In genomic region chr17:9878361-9878760, GRCh38 we compare ENCODE assay signal across 23 cellular contexts. TPM values are rescaled to one million over a fixed set of nuclear protein-coding genes. Genes with fewer than 3 reads are reported as not detected.
DNase-seq lines count a peak whose midpoint lies in the region; ATAC-seq, FAIRE-seq and TF ChIP-seq lines count a peak whose summit lies in the region.
"Had no signal": no experiment of that assay in that cellular context is flagged by ENCODE, and none has a peak within 500 bp of the region (broad histone marks: within the 10 kb centered on the region; RNA-seq: fewer than 3 reads in every experiment).

No MANE protein-coding gene starts in this region.

- no peak overlapping the region for H3K4me3 Mint-ChIP-seq in GM23338
- H3K4me3 Mint-ChIP-seq: CD14-positive monocyte; CD4-positive, alpha-beta T cell; CD8-positive, alpha-beta memory T cell had no signal

- H2BK120ac ChIP-seq in H1 (replicated peaks; ENCODE audit: low read depth, low read length): no peak overlapping the region

- DNase-seq in GM23338 (ENCODE audit: low spot score) (no peak), H1 (ENCODE audit: low read depth in 1 of 2, low spot score in 2 of 2) (no peak), putamen (ENCODE audit: low spot score) (peak; percentile 7)
- no peak for DNase-seq in activated naive CD4-positive, alpha-beta T cell treated with Interleukin-2 at 50 U/mL for 16 hours
- DNase-seq: BE2C; Calu3; CD4-positive, alpha-beta T cell; CD8-positive, alpha-beta memory T cell; COR-L47; DMS53; DND-41; GOT3; H7; HCEC 1CT had no signal

- TF ChIP-seq RAD21 in H1 (IDR thresholded peaks at IDR 0.05 in 1 of 2, conservative IDR thresholded peaks at IDR 0.05 in 1 of 2; ENCODE audit: low read depth in 2 of 2, low read length in 2 of 2): no peak

- no peak overlapping the region for H3K23ac ChIP-seq in H1 (ENCODE audit: insufficient read length)

- no peak overlapping the region for H3K18ac ChIP-seq in H1 (ENCODE audit: extremely low read depth, low read length)

- ATAC-seq in GM23338: no peak
- no peak for ATAC-seq in HG02885 (IDR thresholded peaks at IDR 0.05; ENCODE audit: poor library complexity, unreplicated experiment)
- ATAC-seq in GM19452 (IDR thresholded peaks at IDR 0.05; ENCODE audit: unreplicated experiment): no peak

- FAIRE-seq in H1 (lab: Jason Lieb, UNC): no peak
- FAIRE-seq: G401.6, GM12892, GM19239 had no signal

- WGBS in H1 (ENCODE audit: extremely low coverage in 1 of 2, insufficient coverage in 1 of 2, insufficient read length in 1 of 2, insufficient replicate concordance in 2 of 2, low coverage in 1 of 2, low lambda C conversion rate in 2 of 2, missing lambda C conversion rate in 1 of 2), 2 experiments: 90% methylated on average over 3 of the region's 3 CpGs; no CpG with 5 or more reads in 1 of the 2 experiments

- H3K56ac ChIP-seq in H1 (replicated peaks; ENCODE audit: insufficient read length, low read depth, low read length): no peak overlapping the region

- no peaks in the 10 kb centered on the region for H3F3A ChIP-seq in GM23338 (replicated peaks; ENCODE audit: low read depth)

- H3K27me3 Mint-ChIP-seq in GM23338 (ENCODE audit: insufficient read depth, low read depth, poor library complexity): no peaks in the 10 kb centered on the region

- H3K79me1 ChIP-seq in H1 (ENCODE audit: low read depth, low read length): no peaks in the 10 kb centered on the region

- no peak for TF ChIP-seq CTCF in GM23338 (conservative IDR thresholded peaks at IDR 0.05; ENCODE audit: low read depth in 2 of 2)
- TF ChIP-seq CTCF in H1 (IDR thresholded peaks at IDR 0.05; ENCODE audit: control extremely low read depth in 1 of 3, insufficient read depth in 1 of 3, low read depth in 1 of 3, low read length in 3 of 3): no peak

- no peak overlapping the region for H3K27ac Mint-ChIP-seq in GM23338
- H3K27ac Mint-ChIP-seq: CD4-positive, alpha-beta T cell; CD8-positive, alpha-beta memory T cell had no signal

- H3K27me3 ChIP-seq in GM23338 (ENCODE audit: insufficient read depth) (no peaks in the 10 kb centered on the region), H1 (replicated peaks in 1 of 4; ENCODE audit: control insufficient read depth in 3 of 4, extremely low read depth in 1 of 4, insufficient read depth in 3 of 4, low read length in 3 of 4) (no peaks in the 10 kb centered on the region)
- H3K27me3 ChIP-seq: BE2C had no signal

- H3K79me2 ChIP-seq in GM23338 (replicated peaks; ENCODE audit: insufficient read depth): no peaks in the 10 kb centered on the region
- H3K79me2 ChIP-seq in H1 (ENCODE audit: control insufficient read depth in 1 of 2, insufficient read depth in 2 of 2, low read length in 2 of 2): no peaks in the 10 kb centered on the region

- CTCF ChIA-PET in H1 (lab: Charles Lee; ENCODE audit: partially characterized antibody): interaction anchor here (0.6 to 3.2 kb wide), 4 partner anchors 11 to 302 kb away, joined by 3 to 26 read pairs (median 4); partner anchors contain the start of gene CFAP52

- TF ChIP-seq POLR2A in H1 (IDR thresholded peaks at IDR 0.05; ENCODE audit: control extremely low read depth in 1 of 2, low read depth in 2 of 2, low read length in 2 of 2): no peak

- no peak overlapping the region for H2BK15ac ChIP-seq in H1 (ENCODE audit: low read length)

- TF ChIP-seq EP300 in H1 (IDR thresholded peaks at IDR 0.05; ENCODE audit: borderline replicate concordance in 1 of 2, low read depth in 2 of 2, low read length in 2 of 2): no peak

- no peak overlapping the region for H3K9ac ChIP-seq in H1 (replicated peaks in 1 of 4; ENCODE audit: extremely low read depth in 1 of 4, low read depth in 3 of 4, low read length in 3 of 4)
- H3K9ac ChIP-seq: BLaER1 treated with 17β-estradiol and CSF1 and Interleukin-3, amounts not matched to agents 10 nM and 100 nM had no signal

- H3K27ac ChIP-seq in GM23338 (ENCODE audit: low read depth): no peak overlapping the region
- no peak overlapping the region for H3K27ac ChIP-seq in H1 (ENCODE audit: low read depth, low read length)
- H3K27ac ChIP-seq: BLaER1 treated with 17β-estradiol and CSF1 and Interleukin-3, amounts not matched to agents 10 nM and 100 nM had no signal

- H4K91ac ChIP-seq in H1 (replicated peaks; ENCODE audit: insufficient read length, low read length): no peak overlapping the region

- no peak overlapping the region for H2BK20ac ChIP-seq in H1 (ENCODE audit: low read length)

- no peaks in the 10 kb centered on the region; the same call in 1 of the 2 replicates for H3K36me3 ChIP-seq in GM23338 (ENCODE audit: insufficient read depth)
- H3K36me3 ChIP-seq in H1 (ENCODE audit: control insufficient read depth in 2 of 4, insufficient read depth in 4 of 4, low read length in 3 of 4): no peaks in the 10 kb centered on the region
- H3K36me3 ChIP-seq: BE2C had no signal

- no peak overlapping the region for H4K5ac ChIP-seq in H1 (ENCODE audit: insufficient read length, low read depth, low read length)

- H3K4me2 ChIP-seq in GM23338 (no peak overlapping the region), H1 (ENCODE audit: insufficient read depth in 1 of 2, low read depth in 2 of 2, low read length in 2 of 2) (no peak overlapping the region)

- H3K36me3 Mint-ChIP-seq in GM23338 (ENCODE audit: low read depth): peaks cover 4% of the 10 kb centered on the region; the same call in 1 of the 3 replicates
- H3K36me3 Mint-ChIP-seq: CD14-positive monocyte; CD8-positive, alpha-beta memory T cell had no signal

- H2BK12ac ChIP-seq in H1 (ENCODE audit: low read depth, low read length): no peak overlapping the region

- H3K4me1 Mint-ChIP-seq in GM23338: no peaks in the 10 kb centered on the region; the same call in 1 of the 3 replicates
- H3K4me1 Mint-ChIP-seq: CD8-positive, alpha-beta memory T cell had no signal

- H4K8ac ChIP-seq in H1 (ENCODE audit: extremely low read depth, insufficient read depth, low read length): no peak overlapping the region

- H4K20me1 ChIP-seq in GM23338 (replicated peaks; ENCODE audit: insufficient read depth) (no peaks in the 10 kb centered on the region), H1 (replicated peaks in 1 of 2; ENCODE audit: control insufficient read depth in 1 of 2, insufficient read depth in 2 of 2, low read length in 2 of 2) (no peaks in the 10 kb centered on the region)
- H4K20me1 ChIP-seq: BLaER1 treated with 17β-estradiol and CSF1 and Interleukin-3, amounts not matched to agents 10 nM and 100 nM had no signal

- H2AK5ac ChIP-seq in H1 (ENCODE audit: low read depth, low read length): no peak overlapping the region

- H3K4me3 ChIP-seq in GM23338 (no peak overlapping the region), H1 (ENCODE audit: extremely low read depth in 1 of 4, insufficient read depth in 2 of 4, low read depth in 3 of 4, low read length in 4 of 4) (no peak overlapping the region)
- H3K4me3 ChIP-seq: BLaER1 treated with 17β-estradiol and CSF1 and Interleukin-3, amounts not matched to agents 10 nM and 100 nM had no signal

- peaks cover 0 to 6% of the 10 kb centered on the region in 2 experiments; a peak in 2 of 4 replicates for H3K9me3 ChIP-seq in H1 (ENCODE audit: insufficient read depth in 2 of 2, low read depth in 1 of 2, low read length in 1 of 2)
- H3K9me3 ChIP-seq: BE2C had no signal

- no peak overlapping the region for H3K4ac ChIP-seq in H1 (replicated peaks; ENCODE audit: insufficient read length, low read depth, low read length)

- H3K9me2 ChIP-seq in GM23338 (ENCODE audit: insufficient read depth): no peaks in the 10 kb centered on the region

- H3K23me2 ChIP-seq in H1 (ENCODE audit: low read depth, low read length): no peaks in the 10 kb centered on the region

- H3K14ac ChIP-seq in H1 (ENCODE audit: insufficient read length): no peak overlapping the region

- POLR2A ChIA-PET in H1 (lab: Charles Lee; ENCODE audit: partially characterized antibody): no interaction called here

- no peak overlapping the region for H2BK5ac ChIP-seq in H1 (ENCODE audit: low read depth, low read length)

- H3K9me3 Mint-ChIP-seq in GM23338: peaks cover 22% of the 10 kb centered on the region

- H2AFZ ChIP-seq in GM23338 (peak overlapping the region; percentile 80; the same call in 1 of the 2 replicates), H1 (ENCODE audit: low read length) (0 out of 2 replicates have a peak overlapping the region, but pooled peaks have one; percentile 40)

- H3K4me1 ChIP-seq in GM23338 (ENCODE audit: insufficient read depth) (no peaks in the 10 kb centered on the region), H1 (replicated peaks in 1 of 4; ENCODE audit: control insufficient read depth in 3 of 4, insufficient read depth in 4 of 4, low read length in 3 of 4) (no peaks in the 10 kb centered on the region)
- H3K4me1 ChIP-seq: BE2C had no signal

RNA-seq across cellular contexts. Expression of gene RCVRN, which starts 26.7 kb away (rescaled TPM):
- not detected in 2 replicates for total RNA-seq in GM23338 (2014; rRNA removed; shearing (Covaris generic))
- not detected in 2 replicates for polyA plus RNA-seq in GM23338 (2016; fragmentation: Nextera tagmentation; extraction: Ambion mirVana)
- not detected in 2 replicates for total RNA-seq in H1 (2021; fragmentation: NEBNext Ultra II Directional; extraction: Animal tissue kit (Norgen Biotek cat#: 25700))
- polyA plus RNA-seq in H1 (2011; rRNA removed): not detected in 2 replicates
- polyA plus RNA-seq in H1 (2011; cell fraction: cytosol; rRNA removed): 0.03 TPM
- polyA plus RNA-seq in H1 (2011; cell fraction: nucleus; rRNA removed): 0.04 TPM
- not detected in 4 replicates for polyA plus RNA-seq in H1 (2012, experiment 1 of 2)
- polyA plus RNA-seq in H1 (2012, experiment 2 of 2): not detected
- 0.08 TPM for polyA plus RNA-seq in H1 (2013, experiment 1 of 2)
- not detected for polyA plus RNA-seq in H1 (2013, experiment 2 of 2)
- polyA minus RNA-seq in H1 (2011; rRNA and poly(A)+ RNA removed): not detected in 2 replicates
- polyA minus RNA-seq in H1 (2011; cell fraction: cytosol; rRNA and poly(A)+ RNA removed): not detected
- polyA minus RNA-seq in H1 (2011; cell fraction: nucleus; rRNA and poly(A)+ RNA removed): not detected
- total RNA-seq: A172; Calu3; CD4-positive, alpha-beta T cell; CD8-positive, alpha-beta memory T cell; H7 had no signal
- polyA plus RNA-seq: AG04450; CD14-positive monocyte; CD8-positive, alpha-beta memory T cell had no signal

RNA-seq across cellular contexts. Expression of gene GLP2R, which starts 52.6 kb away (rescaled TPM):
- total RNA-seq in GM23338 (2014; rRNA removed; shearing (Covaris generic)): not detected in 2 replicates
- polyA plus RNA-seq in GM23338 (2016; fragmentation: Nextera tagmentation; extraction: Ambion mirVana): not detected in 2 replicates
- total RNA-seq in H1 (2021; fragmentation: NEBNext Ultra II Directional; extraction: Animal tissue kit (Norgen Biotek cat#: 25700)): not detected in 2 replicates
- not detected in 2 replicates for polyA plus RNA-seq in H1 (2011; rRNA removed)
- polyA plus RNA-seq in H1 (2011; cell fraction: cytosol; rRNA removed): not detected
- not detected for polyA plus RNA-seq in H1 (2011; cell fraction: nucleus; rRNA removed)
- polyA plus RNA-seq in H1 (2012, experiment 1 of 2): not detected in 4 replicates
- polyA plus RNA-seq in H1 (2012, experiment 2 of 2): not detected
- polyA plus RNA-seq in H1 (2013, experiment 1 of 2): 0.02 TPM
- polyA plus RNA-seq in H1 (2013, experiment 2 of 2): not detected
- polyA minus RNA-seq in H1 (2011; rRNA and poly(A)+ RNA removed): not detected in 2 replicates
- polyA minus RNA-seq in H1 (2011; cell fraction: cytosol; rRNA and poly(A)+ RNA removed): 2.6 TPM
- polyA minus RNA-seq in H1 (2011; cell fraction: nucleus; rRNA and poly(A)+ RNA removed): 0.50 TPM
- total RNA-seq: CD4-positive, alpha-beta T cell; CD8-positive, alpha-beta memory T cell; H7 had no signal
- polyA plus RNA-seq: CD14-positive monocyte; CD8-positive, alpha-beta memory T cell had no signal

RNA-seq across cellular contexts. Expression of gene GSG1L2, which starts 56.5 kb away (rescaled TPM):
- not detected in 2 replicates for total RNA-seq in GM23338 (2014; rRNA removed; shearing (Covaris generic))
- polyA plus RNA-seq in GM23338 (2016; fragmentation: Nextera tagmentation; extraction: Ambion mirVana) (not detected in 2 replicates), H1 (2011; rRNA removed) (not detected in 2 replicates)
- total RNA-seq in H1 (2021; fragmentation: NEBNext Ultra II Directional; extraction: Animal tissue kit (Norgen Biotek cat#: 25700)): not detected in 2 replicates
- not detected for polyA plus RNA-seq in H1 (2011; cell fraction: cytosol; rRNA removed)
- polyA plus RNA-seq in H1 (2011; cell fraction: nucleus; rRNA removed): not detected
- polyA plus RNA-seq in H1 (2012, experiment 1 of 2): not detected in 4 replicates
- polyA plus RNA-seq in H1 (2012, experiment 2 of 2): not detected
- not detected for polyA plus RNA-seq in H1 (2013, experiment 1 of 2)
- polyA plus RNA-seq in H1 (2013, experiment 2 of 2): not detected
- polyA minus RNA-seq in H1 (2011; rRNA and poly(A)+ RNA removed): not detected in 2 replicates
- polyA minus RNA-seq in H1 (2011; cell fraction: cytosol; rRNA and poly(A)+ RNA removed): not detected
- polyA minus RNA-seq in H1 (2011; cell fraction: nucleus; rRNA and poly(A)+ RNA removed): not detected
- total RNA-seq: A172; Calu3; CD4-positive, alpha-beta T cell; CD8-positive, alpha-beta memory T cell; H7 had no signal
- polyA plus RNA-seq: AG04450; CD14-positive monocyte; CD8-positive, alpha-beta memory T cell had no signal
